ENCODE assay signal across 21 cellular contexts in genomic region chr7:45295222-45295621, GRCh38.
A peak's percentile ranks its signal among the peaks of the same experiment; 100 is the strongest.
DNase-seq lines count a peak whose midpoint lies in the region; ATAC-seq and TF ChIP-seq lines count a peak whose summit lies in the region.
"Had no signal": no experiment of that assay in that cellular context is flagged by ENCODE, and none has a peak within 500 bp of the region (broad histone marks: within the 10 kb centered on the region; RNA-seq: fewer than 3 reads in every experiment).

No MANE protein-coding gene starts in this region.

- H3K36me3 ChIP-seq in transverse colon, result no peaks in the 10 kb centered on the region

- H3K27ac ChIP-seq in transverse colon, result no peak overlapping the region
- H3K27ac ChIP-seq: C4-2B had no signal

- DNase-seq in DMS 273 (lab: John Stamatoyannopoulos, UW; ENCODE audit: unreplicated experiment), result peak; percentile 93
- DNase-seq in NCI-H524 (lab: John Stamatoyannopoulos, UW), result peak; percentile 89 to 98
- DNase-seq in retinal pigment epithelial cell (ENCODE audit: low read depth), result peak; percentile 54
- DNase-seq in transverse colon, result no peak
- no peak for DNase-seq in NAMALWA (ENCODE audit: low spot score)
- DNase-seq: ACHN; AML-193; DMS153; GF-D8; GOT3; NCI-H1105; NCI-H226; NCI-H526 treated with DMSO at 0.1 percent for 48 hours; NK-92 treated with Interleukin-12 subunit alpha and Interleukin-12 subunit beta, amount 100 ng/mL, for 24 hours; OCI-M1; SHP77; T-helper 1 cell had no signal

- no peaks in the 10 kb centered on the region for H3K4me1 ChIP-seq in transverse colon

- no peaks in the 10 kb centered on the region for H3K36me3 Mint-ChIP-seq in brain

- in situ Hi-C loops in transverse colon (cut with MboI; ENCODE audit: low pct_ligation_motif_present in 1 of 4, low pct_unique_long_range_greater_than_20kb in 1 of 4, low sequenced_read_pairs in 3 of 4), result no loop called here

- peaks cover 4% of the 10 kb centered on the region for H3K27me3 ChIP-seq in transverse colon

- peak overlapping the region in 4 of 5 experiments; percentile 27 to 88 (median 49) for H3K27ac Mint-ChIP-seq in brain

- no peak for TF ChIP-seq POLR2A in transverse colon (IDR thresholded peaks at IDR 0.05)

- H3K9me3 ChIP-seq in transverse colon, result no peaks in the 10 kb centered on the region

- TF ChIP-seq CTCF in brain (conservative IDR thresholded peaks at IDR 0.05), result no peak
- no peak for TF ChIP-seq CTCF in retinal pigment epithelial cell (conservative IDR thresholded peaks at IDR 0.05; ENCODE audit: low read depth, low read length)
- no peak for TF ChIP-seq CTCF in transverse colon (IDR thresholded peaks at IDR 0.05)

- H3K27me3 Mint-ChIP-seq in brain, result peaks cover 18% of the 10 kb centered on the region

- no peak for ATAC-seq in GM18517 (IDR thresholded peaks at IDR 0.05; ENCODE audit: unreplicated experiment)
- ATAC-seq: K562 had no signal

- peaks cover 29% of the 10 kb centered on the region for H3K4me1 Mint-ChIP-seq in brain

- intact Hi-C loops in transverse colon (cut with DNase I; ENCODE audit: low total_unique reads), result no loop called here

- no peak overlapping the region for H3K4me3 ChIP-seq in retinal pigment epithelial cell (ENCODE audit: low read length)
- no peak overlapping the region for H3K4me3 ChIP-seq in transverse colon
- H3K4me3 ChIP-seq: K562 had no signal

- peaks cover 0 to 13% (median 9%) of the 10 kb centered on the region in 5 experiments for H3K9me3 Mint-ChIP-seq in brain

- 90 to 91% methylated on average over 4 of the region's 4 CpGs for WGBS in transverse colon (ENCODE audit: low coverage in 1 of 2), 2 donors

- no peak overlapping the region for H3K4me3 Mint-ChIP-seq in brain

- TF ChIP-seq EP300 in transverse colon (IDR thresholded peaks at IDR 0.05; ENCODE audit: low read depth), result no peak

Comparison
In these comparisons a context has a peak if more than half of its experiments do, and no peak if none do; other contexts are left out.
1. DNase-seq: peak in DMS 273 (single experiment), NCI-H524 (2 of 2) and retinal pigment epithelial cell (single experiment); none in transverse colon (single experiment) and NAMALWA (single experiment).